In the genomic region with DNA sequence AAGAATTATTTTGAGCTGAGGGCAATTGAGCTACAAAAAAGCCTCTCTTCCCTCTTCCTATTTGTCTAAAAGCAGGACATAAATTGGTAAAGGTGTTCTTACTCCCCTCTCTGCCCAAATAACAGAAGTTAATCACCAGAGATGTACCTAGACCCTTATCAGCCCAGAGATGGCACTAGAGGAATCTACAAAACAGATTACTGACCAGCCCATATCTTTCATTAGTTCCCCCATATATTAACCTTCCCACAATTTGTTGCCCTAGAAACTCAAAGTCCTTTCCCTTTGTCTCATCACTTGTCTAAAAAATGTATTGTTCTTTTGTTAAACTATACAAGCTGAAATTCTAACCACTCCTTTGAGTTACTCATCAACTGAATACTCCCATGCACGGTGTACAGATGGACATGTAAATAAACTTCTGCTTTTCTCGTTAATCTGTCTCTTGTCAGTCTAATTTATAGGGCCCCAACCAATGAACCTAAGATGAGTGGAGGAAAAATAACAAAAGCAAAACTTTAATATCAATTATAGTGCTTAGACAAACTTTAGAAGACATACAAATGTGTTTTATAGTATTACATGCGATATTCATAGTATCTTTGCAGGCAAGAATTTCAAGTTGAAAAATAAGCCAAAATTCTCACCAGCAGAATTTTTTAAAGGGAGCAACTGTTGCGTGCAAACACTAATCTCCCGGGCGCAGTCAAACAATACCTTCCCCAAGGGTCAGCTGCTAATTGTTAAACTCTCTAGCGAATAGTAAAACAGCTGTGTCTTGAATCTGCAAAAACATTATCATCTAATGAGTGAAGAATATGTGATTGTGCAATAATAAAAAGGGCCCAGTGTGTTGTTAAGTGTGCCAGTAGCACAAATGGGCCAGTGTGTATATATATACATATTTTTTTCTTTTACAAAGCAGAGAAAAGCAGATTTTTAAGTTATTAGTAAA, we compare ENCODE assay signal across 15 cellular contexts.
DNase-seq lines count a peak whose midpoint lies in the region; ATAC-seq, FAIRE-seq and TF ChIP-seq lines count a peak whose summit lies in the region.
"Had no signal": no experiment of that assay in that cellular context is flagged by ENCODE, and none has a peak within 500 bp of the region (broad histone marks: within the 10 kb centered on the region; RNA-seq: fewer than 3 reads in every experiment).

No MANE protein-coding gene starts in this region.

- H3K27ac ChIP-seq in ACC112 (ENCODE audit: low read depth, low read length), result no peak overlapping the region; the same call in 1 of the 2 replicates
- no peak overlapping the region for H3K27ac ChIP-seq in GM12878 (ENCODE audit: control insufficient read depth, insufficient read depth)
- peak overlapping the region in 11 of 59 donors; percentile 11 to 60 (median 34) for H3K27ac ChIP-seq in dorsolateral prefrontal cortex

- no TSS peak for BruUV-seq in GM12878 (replicated peaks; lab: Mats Ljungman, UMichigan)

- ATAC-seq in GM19043 (IDR thresholded peaks at IDR 0.05; ENCODE audit: low read depth, unreplicated experiment) (peak; percentile 76), HG03432 (IDR thresholded peaks at IDR 0.05; ENCODE audit: unreplicated experiment) (peak; percentile 71), GM12878 (peak; percentile 65)
- ATAC-seq in activated T-cell treated with anti-CD3 and anti-CD28 coated beads, Interleukin-2, amount 50 U/mL, for 72 hours (replicated peaks in 1 of 2), result no peak
- no peak for ATAC-seq in activated CD8-positive, alpha-beta memory T cell treated with anti-CD3 and anti-CD28 coated beads, Interleukin-2, amount 10 ng/mL, durations not matched to agents 7 days and 5 days
- ATAC-seq: activated CD8-positive, alpha-beta T cell treated with anti-CD3 and anti-CD28 coated beads, Interleukin-2, amount 10 ng/mL, durations not matched to agents 7 days and 5 days had no signal

- 0 out of 2 replicates have a peak, but pooled peaks have one; percentile 10 for TF ChIP-seq RAD21 in GM12878 (IDR thresholded peaks at IDR 0.05; ENCODE audit: insufficient read depth, low read depth, low read length)

- 43% methylated on average over 7 of the region's 7 CpGs for WGBS in GM12878 (ENCODE audit: insufficient coverage, insufficient replicate concordance, low lambda C conversion rate, missing lambda C conversion rate)

- H3K4me3 Mint-ChIP-seq in activated T-cell treated with anti-CD3 and anti-CD28 coated beads, Interleukin-2, amount 50 U/mL, for 72 hours, result no peak overlapping the region
- no peak overlapping the region for H3K4me3 Mint-ChIP-seq in activated CD8-positive, alpha-beta memory T cell treated with anti-CD3 and anti-CD28 coated beads, Interleukin-2, amount 10 ng/mL, durations not matched to agents 7 days and 5 days
- H3K4me3 Mint-ChIP-seq: activated CD8-positive, alpha-beta T cell treated with anti-CD3 and anti-CD28 coated beads, Interleukin-2, amount 10 ng/mL, durations not matched to agents 7 days and 5 days; dendritic cell treated with granulocyte-macrophage colony-stimulating factor and Interleukin-4, amounts not matched to agents 40 ng/mL and 50 ng/mL, for 4 days; H9 had no signal

- H4K20me1 ChIP-seq in GM12878 (ENCODE audit: control insufficient read depth, insufficient read depth), result no peaks in the 10 kb centered on the region

- DNase-seq in GM12878 (ENCODE audit: low read depth, low spot score) (no peak), dorsolateral prefrontal cortex (no peak), KBM-7 (no peak)
- DNase-seq in activated T-cell treated with anti-CD3 and anti-CD28 coated beads, Interleukin-2, amount 50 U/mL, for 72 hours, result no peak
- no peak for DNase-seq in activated CD8-positive, alpha-beta memory T cell treated with anti-CD3 and anti-CD28 coated beads, Interleukin-2, amount 10 ng/mL, durations not matched to agents 7 days and 5 days
- DNase-seq: activated CD8-positive, alpha-beta T cell treated with anti-CD3 and anti-CD28 coated beads, Interleukin-2, amount 10 ng/mL, durations not matched to agents 7 days and 5 days; COR-L47; H9; NCI-H510A; uterus had no signal

- H3K27ac Mint-ChIP-seq in activated T-cell treated with anti-CD3 and anti-CD28 coated beads, Interleukin-2, amount 50 U/mL, for 72 hours, result no peak overlapping the region
- no peak overlapping the region for H3K27ac Mint-ChIP-seq in activated CD8-positive, alpha-beta memory T cell treated with anti-CD3 and anti-CD28 coated beads, Interleukin-2, amount 10 ng/mL, durations not matched to agents 7 days and 5 days
- H3K27ac Mint-ChIP-seq: activated CD8-positive, alpha-beta T cell treated with anti-CD3 and anti-CD28 coated beads, Interleukin-2, amount 10 ng/mL, durations not matched to agents 7 days and 5 days; dendritic cell treated with granulocyte-macrophage colony-stimulating factor and Interleukin-4, amounts not matched to agents 40 ng/mL and 50 ng/mL, for 4 days; H9 had no signal

- peaks cover 16% of the 10 kb centered on the region for H3K27me3 Mint-ChIP-seq in activated T-cell treated with anti-CD3 and anti-CD28 coated beads, Interleukin-2, amount 50 U/mL, for 72 hours (ENCODE audit: low read depth)
- H3K27me3 Mint-ChIP-seq in activated CD8-positive, alpha-beta memory T cell treated with anti-CD3 and anti-CD28 coated beads, Interleukin-2, amount 10 ng/mL, durations not matched to agents 7 days and 5 days, result peaks cover 20% of the 10 kb centered on the region

- RAD21 ChIA-PET in GM12878 (lab: Charles Lee; ENCODE audit: unreplicated experiment), result interaction anchor here (0.7 to 1.7 kb wide), 7 partner anchors 8 to 367 kb away, joined by 3 to 6 read pairs (median 4); no protein-coding TSS in a partner anchor

- peaks cover 17% of the 10 kb centered on the region for H3K4me1 ChIP-seq in ACC112 (ENCODE audit: control insufficient read depth, insufficient read depth, low read length, unreplicated experiment)
- H3K4me1 ChIP-seq in GM12878 (ENCODE audit: control insufficient read depth, insufficient read depth, low read length), result no peaks in the 10 kb centered on the region
- H3K4me1 ChIP-seq: uterus had no signal

- no peaks in the 10 kb centered on the region for H3K36me3 ChIP-seq in ACC112 (ENCODE audit: insufficient read depth, low read length)
- H3K36me3 ChIP-seq in GM12878 (ENCODE audit: control insufficient read depth in 2 of 2, insufficient read depth in 2 of 2, low read length in 1 of 2), result no peaks in the 10 kb centered on the region
- H3K36me3 ChIP-seq: uterus had no signal

- FAIRE-seq in GM12878 (lab: Jason Lieb, UNC), result no peak
- FAIRE-seq: islet of Langerhans had no signal

- POLR2A ChIA-PET in GM12878 (lab: Charles Lee), result interaction anchor here (1.0 kb wide), 2 partner anchors 19 to 35 kb away, joined by 3 read pairs; no protein-coding TSS in a partner anchor

- no peaks in the 10 kb centered on the region for H3K79me2 ChIP-seq in ACC112 (ENCODE audit: control insufficient read depth, insufficient read depth, low read length, unreplicated experiment)
- no peaks in the 10 kb centered on the region for H3K79me2 ChIP-seq in GM12878 (ENCODE audit: control insufficient read depth, insufficient read depth, low read length)

- no peaks in the 10 kb centered on the region for H3K27me3 ChIP-seq in ACC112 (ENCODE audit: insufficient read depth, low read length)
- H3K27me3 ChIP-seq in GM12878 (replicated peaks in 1 of 2; ENCODE audit: control insufficient read depth in 2 of 2, insufficient read depth in 2 of 2, low read length in 1 of 2), result no peaks in the 10 kb centered on the region
- no peaks in the 10 kb centered on the region for H3K27me3 ChIP-seq in dorsolateral prefrontal cortex
- H3K27me3 ChIP-seq: uterus had no signal

- SMC1A ChIA-PET in GM12878 (lab: Charles Lee; ENCODE audit: uncharacterized antibody, unreplicated experiment), result interaction anchor here (0.7 to 2.4 kb wide), 18 partner anchors 8 to 362 kb away, joined by 3 to 13 read pairs (median 4); no protein-coding TSS in a partner anchor

- no peaks in the 10 kb centered on the region; the same call in 2 of the 3 replicates for H3K9me3 ChIP-seq in GM12878 (replicated peaks; ENCODE audit: control insufficient read depth, insufficient read depth, low read length)
- H3K9me3 ChIP-seq: uterus had no signal

- H3K4me1 Mint-ChIP-seq in activated T-cell treated with anti-CD3 and anti-CD28 coated beads, Interleukin-2, amount 50 U/mL, for 72 hours (ENCODE audit: low read depth), result peaks cover 8% of the 10 kb centered on the region
- peaks cover 7% of the 10 kb centered on the region for H3K4me1 Mint-ChIP-seq in activated CD8-positive, alpha-beta memory T cell treated with anti-CD3 and anti-CD28 coated beads, Interleukin-2, amount 10 ng/mL, durations not matched to agents 7 days and 5 days

- H3K4me3 ChIP-seq in ACC112 (ENCODE audit: low read depth, low read length), result no peak overlapping the region
- no peak overlapping the region for H3K4me3 ChIP-seq in GM12878
- H3K4me3 ChIP-seq in dorsolateral prefrontal cortex, result peak overlapping the region in 1 of 59 donors; percentile 13
- H3K4me3 ChIP-seq: uterus had no signal

- intact Hi-C loops in GM12878 (cut with micrococcal nuclease; ENCODE audit: unreplicated experiment), result no loop called here
- intact Hi-C loops in dorsolateral prefrontal cortex (cut with DNase I), result no loop called here

- TF ChIP-seq EP300 in GM12878 (IDR thresholded peaks at IDR 0.05; ENCODE audit: borderline replicate concordance in 1 of 2, control insufficient read depth in 1 of 2, low read depth in 2 of 2, low read length in 2 of 2), result no peak

- TF ChIP-seq POLR2A in GM12878 (IDR thresholded peaks at IDR 0.05; ENCODE audit: low read depth, low read length), result no peak

- in situ Hi-C loops in GM12878 (cut with MboI) (no loop called here), KBM-7 (cut with MboI; ENCODE audit: low pct_unique_long_range_greater_than_20kb, low sequenced_read_pairs) (no loop called here)

- CTCF ChIA-PET in GM12878 (lab: Yijun Ruan, JAX), result interaction anchor here (0.6 to 2.2 kb wide), 12 partner anchors 9 to 650 kb away, joined by 3 to 15 read pairs (median 4); no protein-coding TSS in a partner anchor
- CTCF ChIA-PET in activated CD8-positive, alpha-beta memory T cell treated with anti-CD3 and anti-CD28 coated beads, Interleukin-2, amount 10 ng/mL, durations not matched to agents 7 days and 5 days (lab: Charles Lee), result no interaction called here

- TF ChIP-seq CTCF in GM12878 (IDR thresholded peaks at IDR 0.05 in 2 of 3, conservative IDR thresholded peaks at IDR 0.05 in 1 of 3; ENCODE audit: control insufficient read depth in 2 of 3, extremely low read depth in 1 of 3, insufficient read depth in 1 of 3, low read depth in 3 of 3, low read length in 3 of 3) (no peak; a peak in 1 of 6 replicates), dorsolateral prefrontal cortex (IDR thresholded peaks at IDR 0.05 in 54 of 56, conservative IDR thresholded peaks at IDR 0.05 in 2 of 56; ENCODE audit: low read depth in 1 of 56, partially characterized antibody in 56 of 56) (peak in 18 of 56 donors; percentile 7 to 63 (median 34))

- H3K36me3 Mint-ChIP-seq in activated T-cell treated with anti-CD3 and anti-CD28 coated beads, Interleukin-2, amount 50 U/mL, for 72 hours (ENCODE audit: insufficient read depth in 2 of 2), result peaks cover 0 to 3% of the 10 kb centered on the region in 2 donors
- no peaks in the 10 kb centered on the region for H3K36me3 Mint-ChIP-seq in activated CD8-positive, alpha-beta memory T cell treated with anti-CD3 and anti-CD28 coated beads, Interleukin-2, amount 10 ng/mL, durations not matched to agents 7 days and 5 days

- no peak overlapping the region for H3K9ac ChIP-seq in GM12878 (ENCODE audit: control insufficient read depth, insufficient read depth, low read length)

- no peaks in the 10 kb centered on the region for H3K9me3 Mint-ChIP-seq in activated T-cell treated with anti-CD3 and anti-CD28 coated beads, Interleukin-2, amount 50 U/mL, for 72 hours
- H3K9me3 Mint-ChIP-seq in activated CD8-positive, alpha-beta memory T cell treated with anti-CD3 and anti-CD28 coated beads, Interleukin-2, amount 10 ng/mL, durations not matched to agents 7 days and 5 days (ENCODE audit: low read depth), result no peaks in the 10 kb centered on the region

- no peak overlapping the region for H3K4me2 ChIP-seq in GM12878 (ENCODE audit: control insufficient read depth, insufficient read depth)

- H2AFZ ChIP-seq in ACC112 (ENCODE audit: low read length, unreplicated experiment) (peak overlapping the region; percentile 15), GM12878 (ENCODE audit: control insufficient read depth, low read depth, low read length) (no peak overlapping the region)

Comparison
In these comparisons a context has a peak if more than half of its experiments do, and no peak if none do; other contexts are left out.
1. ATAC-seq: peak in GM19043 (single experiment), HG03432 (single experiment) and GM12878 (single experiment); none in activated T-cell treated with anti-CD3 and anti-CD28 coated beads, Interleukin-2, amount 50 U/mL, for 72 hours (0 of 2) and activated CD8-positive, alpha-beta memory T cell treated with anti-CD3 and anti-CD28 coated beads, Interleukin-2, amount 10 ng/mL, durations not matched to agents 7 days and 5 days (single experiment).